10 cellular contexts compared by ENCODE assay signal in genomic region chrX:149510386-149510785, GRCh38. TPM values are rescaled to one million over a fixed set of nuclear protein-coding genes. Genes with fewer than 3 reads are reported as not detected.
A peak's percentile ranks its signal among the peaks of the same experiment; 100 is the strongest.
DNase-seq lines count a peak whose midpoint lies in the region; ATAC-seq and TF ChIP-seq lines count a peak whose summit lies in the region.
"Had no signal": no experiment of that assay in that cellular context is flagged by ENCODE, and none has a peak within 500 bp of the region (broad histone marks: within the 10 kb centered on the region; RNA-seq: fewer than 3 reads in every experiment).

No MANE protein-coding gene starts in this region.

- no peak overlapping the region for H3K4me3 ChIP-seq in Panc1 (ENCODE audit: low read depth in 2 of 2, low read length in 2 of 2)

- no TSS peak for BruUV-seq in Panc1 (replicated peaks; lab: Mats Ljungman, UMichigan)

- H3K27ac ChIP-seq in Panc1 (ENCODE audit: low read length), result no peak overlapping the region
- H3K27ac ChIP-seq in foreskin keratinocyte, result no peak overlapping the region

- H3K27me3 ChIP-seq in Panc1 (ENCODE audit: control insufficient read depth, insufficient read depth, low read length) (no peaks in the 10 kb centered on the region), foreskin keratinocyte (no peaks in the 10 kb centered on the region)

- DNase-seq in AG20443 (ENCODE audit: low spot score), result peak; percentile 14
- DNase-seq in Panc1 (ENCODE audit: low read depth, low spot score), result no peak
- peak in 1 of 2 donors; percentile 20 for DNase-seq in foreskin keratinocyte
- DNase-seq in T-helper 9 cell, result no peak
- no peak for DNase-seq in activated CD4-positive, CD25-positive, alpha-beta regulatory T cell treated with anti-CD3 and anti-CD28 coated beads, Interleukin-2, amount 50 U/mL, for 72 hours
- no peak for DNase-seq in mesenteric fat pad (ENCODE audit: low spot score)
- DNase-seq: stimulated activated naive CD4-positive, alpha-beta T cell had no signal

- in situ Hi-C loops in Panc1 (cut with HindIII; ENCODE audit: low pct_unique_long_range_greater_than_20kb, low sequenced_read_pairs), result loop anchor here (25.0 kb wide), 1 partner anchor 1127 kb away; no protein-coding TSS in a partner anchor

- H3K4me1 ChIP-seq in Panc1 (ENCODE audit: control insufficient read depth, insufficient read depth, low read length), result 0 out of 2 replicates have a peak, but pooled peaks cover 4% of the 10 kb centered on the region
- peaks cover 17% of the 10 kb centered on the region for H3K4me1 ChIP-seq in foreskin keratinocyte

- peak; percentile 20 for TF ChIP-seq CTCF in Panc1 (IDR thresholded peaks at IDR 0.05)
- peak; percentile 47 for TF ChIP-seq CTCF in foreskin keratinocyte (conservative IDR thresholded peaks at IDR 0.05)

- CTCF ChIA-PET in Panc1 (lab: Charles Lee), result interaction anchor here (1.2 kb wide), 1 partner anchor 29 kb away, joined by 4 read pairs; no protein-coding TSS in a partner anchor

- intact Hi-C loops in Panc1 (cut with micrococcal nuclease; ENCODE audit: unreplicated experiment), result no loop called here

- peak; percentile 37 for ATAC-seq in GM18870 (IDR thresholded peaks at IDR 0.05; ENCODE audit: unreplicated experiment)
- ATAC-seq in Panc1, result no peak
- peak; percentile 63 for ATAC-seq in foreskin keratinocyte
- ATAC-seq in HG03378 (IDR thresholded peaks at IDR 0.05; ENCODE audit: unreplicated experiment), result no peak

- no peaks in the 10 kb centered on the region for H3K36me3 ChIP-seq in Panc1 (ENCODE audit: control insufficient read depth, insufficient read depth, low read length)

- POLR2A ChIA-PET in Panc1 (lab: Charles Lee), result interaction anchor here (0.6 kb wide), 1 partner anchor 10 kb away, joined by 4 read pairs; no protein-coding TSS in a partner anchor

- no peaks in the 10 kb centered on the region for H3K9me3 ChIP-seq in Panc1 (ENCODE audit: control insufficient read depth, insufficient read depth, low read depth, low read length)

RNA-seq across cellular contexts. Expression of gene IDS, which starts 5.3 kb away (rescaled TPM):
- total RNA-seq in Panc1 (2021; ENCODE audit: unreplicated experiment) (78.7 TPM), foreskin keratinocyte (44.3 and 50.9 TPM in 2 replicates), mesenteric fat pad (63.8 TPM)
- 78.4 TPM for polyA plus RNA-seq in Panc1 (2012; ENCODE audit: insufficient read length)
- 18.5 and 19.1 TPM in 2 replicates for polyA plus RNA-seq in foreskin keratinocyte

RNA-seq across cellular contexts. Expression of gene EOLA1, which starts 30.4 kb away (rescaled TPM):
- total RNA-seq in Panc1 (2021; ENCODE audit: unreplicated experiment), result 26.8 TPM
- 28.5 TPM for polyA plus RNA-seq in Panc1 (2012; ENCODE audit: insufficient read length)
- 10.5 and 11.4 TPM in 2 replicates for total RNA-seq in foreskin keratinocyte
- 11.5 and 12.6 TPM in 2 replicates for polyA plus RNA-seq in foreskin keratinocyte
- total RNA-seq in mesenteric fat pad, result 19.8 TPM

RNA-seq across cellular contexts. Expression of gene HSFX3, which starts 39.3 kb away (rescaled TPM):
- total RNA-seq in Panc1 (2021; ENCODE audit: unreplicated experiment) (not detected), foreskin keratinocyte (not detected in 2 replicates), mesenteric fat pad (not detected)
- not detected for polyA plus RNA-seq in Panc1 (2012; ENCODE audit: insufficient read length)
- polyA plus RNA-seq in foreskin keratinocyte, result not detected in 2 replicates
- total RNA-seq: G401 had no signal

Comparison
In these comparisons a context has a peak if more than half of its experiments do, and no peak if none do; other contexts are left out.
1. ATAC-seq: peak in GM18870 (single experiment) and foreskin keratinocyte (single experiment); none in Panc1 (single experiment) and HG03378 (single experiment).